ENCODE assay signal across 13 cellular contexts in the genomic region with DNA sequence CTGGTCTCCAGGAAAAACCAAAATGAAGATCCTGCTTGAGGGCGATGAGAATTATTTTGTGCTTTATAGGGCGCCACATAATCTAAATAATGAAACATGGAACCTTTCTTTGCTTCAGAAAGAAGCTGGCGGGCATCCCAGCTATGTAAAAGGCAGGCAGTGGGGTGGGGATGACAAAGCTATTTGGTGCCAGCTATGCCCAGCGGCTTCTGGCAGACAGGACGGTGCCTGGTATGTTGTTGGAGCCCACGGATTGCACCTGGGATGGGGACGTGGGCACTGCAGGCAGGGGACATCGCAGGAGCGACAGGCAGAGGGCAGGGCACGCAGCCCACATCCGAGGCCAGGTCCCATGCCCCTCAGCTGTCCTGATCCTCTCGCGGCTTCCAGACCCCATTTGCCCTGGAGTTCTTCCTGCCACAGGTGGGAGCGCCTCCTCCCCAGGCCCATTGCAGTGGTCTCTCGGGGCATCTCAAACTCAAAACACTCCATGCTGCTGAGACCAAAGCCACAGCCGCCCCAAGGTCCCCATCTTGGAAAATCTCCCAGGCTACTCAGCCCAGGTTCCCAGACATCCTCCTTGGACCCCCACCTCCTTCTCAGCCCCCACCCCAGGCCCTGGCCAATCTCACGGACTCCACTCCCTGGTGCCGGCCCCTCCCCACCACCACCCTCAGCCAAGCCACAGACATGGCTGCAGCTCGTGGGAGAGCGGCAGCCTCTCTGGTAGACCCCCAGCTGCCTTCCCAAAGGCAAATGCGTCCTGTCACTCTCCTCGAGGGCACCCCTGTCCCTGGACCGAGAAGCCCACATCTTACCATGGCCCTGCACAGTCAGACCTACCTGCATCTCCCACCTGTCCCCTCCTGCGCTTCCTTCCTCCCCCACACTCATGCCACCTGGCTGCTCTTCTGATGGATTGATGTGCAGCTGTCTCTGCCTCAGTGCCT. TPM values are rescaled to one million over a fixed set of nuclear protein-coding genes. Genes with fewer than 3 reads are reported as not detected.
"Had no signal": no experiment of that assay in that cellular context is flagged by ENCODE, and none has a peak within 500 bp of the region (broad histone marks: within the 10 kb centered on the region; RNA-seq: fewer than 3 reads in every experiment).

No MANE protein-coding gene starts in this region.

- H3K27ac ChIP-seq: ascending aorta, colonic mucosa, foreskin keratinocyte, pancreas, VCaP had no signal

- H3K4me3 ChIP-seq: ascending aorta, colonic mucosa, pancreas had no signal

- DNase-seq: activated CD4-positive, alpha-beta T cell treated with anti-CD3 and anti-CD28 coated beads for 4 hours; activated CD8-positive, alpha-beta memory T cell treated with anti-CD3 and anti-CD28 coated beads, Interleukin-2, amount 50 U/mL, for 48 hours; activated CD8-positive, alpha-beta T cell treated with anti-CD3 and anti-CD28 coated beads, Interleukin-2, amount 10 ng/mL, durations not matched to agents 7 days and 5 days; colonic mucosa; foreskin keratinocyte; islet precursor cell; pancreas; right cardiac atrium; stimulated activated CD4-positive, alpha-beta T cell treated with anti-CD3 and anti-CD28 coated beads, Interleukin-1b, Interleukin-23, amount 100 ng/mL, for 48 hours; stimulated activated naive CD4-positive, alpha-beta T cell; trophoblast cell had no signal

- H3K36me3 ChIP-seq: ascending aorta, colonic mucosa, pancreas had no signal

- ATAC-seq: activated CD8-positive, alpha-beta T cell treated with anti-CD3 and anti-CD28 coated beads, Interleukin-2, amount 10 ng/mL, durations not matched to agents 7 days and 5 days; foreskin keratinocyte; pancreas; right cardiac atrium had no signal

- H3K4me3 Mint-ChIP-seq: activated CD8-positive, alpha-beta T cell treated with anti-CD3 and anti-CD28 coated beads, Interleukin-2, amount 10 ng/mL, durations not matched to agents 7 days and 5 days had no signal

- H3K27me3 ChIP-seq: ascending aorta, colonic mucosa, pancreas had no signal

- H3K4me1 ChIP-seq: ascending aorta, colonic mucosa, foreskin keratinocyte, pancreas had no signal

- H3K27ac Mint-ChIP-seq: activated CD8-positive, alpha-beta T cell treated with anti-CD3 and anti-CD28 coated beads, Interleukin-2, amount 10 ng/mL, durations not matched to agents 7 days and 5 days had no signal

- H3K9me3 ChIP-seq: ascending aorta, colonic mucosa, pancreas had no signal

RNA-seq across cellular contexts. Expression of a gene that starts 45.7 kb away (rescaled TPM):
- total RNA-seq: activated CD8-positive, alpha-beta T cell treated with anti-CD3 and anti-CD28 coated beads, Interleukin-2, amount 10 ng/mL, durations not matched to agents 7 days and 5 days; foreskin keratinocyte had no signal
